In the genomic region with DNA sequence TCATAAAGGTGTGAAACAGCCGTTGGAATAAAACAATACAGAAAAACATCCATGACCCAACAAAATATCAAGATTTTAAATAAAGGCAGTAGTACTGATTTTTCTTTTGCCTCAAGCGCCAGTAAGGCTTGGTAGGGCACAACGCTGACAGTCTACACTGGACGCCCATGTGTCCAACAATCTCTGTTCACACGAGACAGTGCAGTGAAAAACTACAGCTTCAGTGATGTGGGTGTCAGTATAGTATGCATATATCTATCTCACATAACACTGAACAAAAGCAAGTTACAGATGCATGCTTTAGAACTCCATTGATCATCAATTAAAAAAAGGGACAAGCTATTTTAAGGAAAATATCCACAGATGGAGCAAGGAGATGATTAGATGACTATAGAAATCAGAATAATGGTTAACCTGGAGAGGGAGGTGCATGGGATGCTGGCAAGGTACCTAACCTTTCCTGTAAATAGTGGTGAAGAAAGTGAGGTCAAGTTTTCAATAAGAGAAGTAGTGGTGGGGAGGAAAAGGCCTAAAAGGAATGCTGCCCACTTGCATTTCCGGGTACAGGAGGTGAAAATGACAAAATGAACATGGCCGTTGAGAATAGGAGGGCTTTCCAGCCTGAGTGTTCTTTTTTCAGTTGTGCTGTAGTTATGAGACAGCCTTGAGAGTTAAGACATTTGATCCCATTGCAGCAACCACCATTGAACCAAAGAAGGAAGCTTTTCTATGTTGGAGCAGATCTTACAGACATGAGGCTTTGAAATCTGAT, we compare ENCODE assay signal across 2 cellular contexts.
TF ChIP-seq lines count a peak whose summit lies in the region.

No MANE protein-coding gene starts in this region.

TF ChIP-seq in GM23338, 12 proteins besides CTCF, POLR2A, EP300 and RAD21 (continues in another document):
- no peak for TF ChIP-seq JUNB (IDR thresholded peaks at IDR 0.05; ENCODE audit: unreplicated experiment)
- TF ChIP-seq, protein P1, sequence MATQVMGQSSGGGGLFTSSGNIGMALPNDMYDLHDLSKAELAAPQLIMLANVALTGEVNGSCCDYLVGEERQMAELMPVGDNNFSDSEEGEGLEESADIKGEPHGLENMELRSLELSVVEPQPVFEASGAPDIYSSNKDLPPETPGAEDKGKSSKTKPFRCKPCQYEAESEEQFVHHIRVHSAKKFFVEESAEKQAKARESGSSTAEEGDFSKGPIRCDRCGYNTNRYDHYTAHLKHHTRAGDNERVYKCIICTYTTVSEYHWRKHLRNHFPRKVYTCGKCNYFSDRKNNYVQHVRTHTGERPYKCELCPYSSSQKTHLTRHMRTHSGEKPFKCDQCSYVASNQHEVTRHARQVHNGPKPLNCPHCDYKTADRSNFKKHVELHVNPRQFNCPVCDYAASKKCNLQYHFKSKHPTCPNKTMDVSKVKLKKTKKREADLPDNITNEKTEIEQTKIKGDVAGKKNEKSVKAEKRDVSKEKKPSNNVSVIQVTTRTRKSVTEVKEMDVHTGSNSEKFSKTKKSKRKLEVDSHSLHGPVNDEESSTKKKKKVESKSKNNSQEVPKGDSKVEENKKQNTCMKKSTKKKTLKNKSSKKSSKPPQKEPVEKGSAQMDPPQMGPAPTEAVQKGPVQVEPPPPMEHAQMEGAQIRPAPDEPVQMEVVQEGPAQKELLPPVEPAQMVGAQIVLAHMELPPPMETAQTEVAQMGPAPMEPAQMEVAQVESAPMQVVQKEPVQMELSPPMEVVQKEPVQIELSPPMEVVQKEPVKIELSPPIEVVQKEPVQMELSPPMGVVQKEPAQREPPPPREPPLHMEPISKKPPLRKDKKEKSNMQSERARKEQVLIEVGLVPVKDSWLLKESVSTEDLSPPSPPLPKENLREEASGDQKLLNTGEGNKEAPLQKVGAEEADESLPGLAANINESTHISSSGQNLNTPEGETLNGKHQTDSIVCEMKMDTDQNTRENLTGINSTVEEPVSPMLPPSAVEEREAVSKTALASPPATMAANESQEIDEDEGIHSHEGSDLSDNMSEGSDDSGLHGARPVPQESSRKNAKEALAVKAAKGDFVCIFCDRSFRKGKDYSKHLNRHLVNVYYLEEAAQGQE (IDR thresholded peaks at IDR 0.05; ENCODE audit: unreplicated experiment) = no peak
- TF ChIP-seq, protein P2, sequence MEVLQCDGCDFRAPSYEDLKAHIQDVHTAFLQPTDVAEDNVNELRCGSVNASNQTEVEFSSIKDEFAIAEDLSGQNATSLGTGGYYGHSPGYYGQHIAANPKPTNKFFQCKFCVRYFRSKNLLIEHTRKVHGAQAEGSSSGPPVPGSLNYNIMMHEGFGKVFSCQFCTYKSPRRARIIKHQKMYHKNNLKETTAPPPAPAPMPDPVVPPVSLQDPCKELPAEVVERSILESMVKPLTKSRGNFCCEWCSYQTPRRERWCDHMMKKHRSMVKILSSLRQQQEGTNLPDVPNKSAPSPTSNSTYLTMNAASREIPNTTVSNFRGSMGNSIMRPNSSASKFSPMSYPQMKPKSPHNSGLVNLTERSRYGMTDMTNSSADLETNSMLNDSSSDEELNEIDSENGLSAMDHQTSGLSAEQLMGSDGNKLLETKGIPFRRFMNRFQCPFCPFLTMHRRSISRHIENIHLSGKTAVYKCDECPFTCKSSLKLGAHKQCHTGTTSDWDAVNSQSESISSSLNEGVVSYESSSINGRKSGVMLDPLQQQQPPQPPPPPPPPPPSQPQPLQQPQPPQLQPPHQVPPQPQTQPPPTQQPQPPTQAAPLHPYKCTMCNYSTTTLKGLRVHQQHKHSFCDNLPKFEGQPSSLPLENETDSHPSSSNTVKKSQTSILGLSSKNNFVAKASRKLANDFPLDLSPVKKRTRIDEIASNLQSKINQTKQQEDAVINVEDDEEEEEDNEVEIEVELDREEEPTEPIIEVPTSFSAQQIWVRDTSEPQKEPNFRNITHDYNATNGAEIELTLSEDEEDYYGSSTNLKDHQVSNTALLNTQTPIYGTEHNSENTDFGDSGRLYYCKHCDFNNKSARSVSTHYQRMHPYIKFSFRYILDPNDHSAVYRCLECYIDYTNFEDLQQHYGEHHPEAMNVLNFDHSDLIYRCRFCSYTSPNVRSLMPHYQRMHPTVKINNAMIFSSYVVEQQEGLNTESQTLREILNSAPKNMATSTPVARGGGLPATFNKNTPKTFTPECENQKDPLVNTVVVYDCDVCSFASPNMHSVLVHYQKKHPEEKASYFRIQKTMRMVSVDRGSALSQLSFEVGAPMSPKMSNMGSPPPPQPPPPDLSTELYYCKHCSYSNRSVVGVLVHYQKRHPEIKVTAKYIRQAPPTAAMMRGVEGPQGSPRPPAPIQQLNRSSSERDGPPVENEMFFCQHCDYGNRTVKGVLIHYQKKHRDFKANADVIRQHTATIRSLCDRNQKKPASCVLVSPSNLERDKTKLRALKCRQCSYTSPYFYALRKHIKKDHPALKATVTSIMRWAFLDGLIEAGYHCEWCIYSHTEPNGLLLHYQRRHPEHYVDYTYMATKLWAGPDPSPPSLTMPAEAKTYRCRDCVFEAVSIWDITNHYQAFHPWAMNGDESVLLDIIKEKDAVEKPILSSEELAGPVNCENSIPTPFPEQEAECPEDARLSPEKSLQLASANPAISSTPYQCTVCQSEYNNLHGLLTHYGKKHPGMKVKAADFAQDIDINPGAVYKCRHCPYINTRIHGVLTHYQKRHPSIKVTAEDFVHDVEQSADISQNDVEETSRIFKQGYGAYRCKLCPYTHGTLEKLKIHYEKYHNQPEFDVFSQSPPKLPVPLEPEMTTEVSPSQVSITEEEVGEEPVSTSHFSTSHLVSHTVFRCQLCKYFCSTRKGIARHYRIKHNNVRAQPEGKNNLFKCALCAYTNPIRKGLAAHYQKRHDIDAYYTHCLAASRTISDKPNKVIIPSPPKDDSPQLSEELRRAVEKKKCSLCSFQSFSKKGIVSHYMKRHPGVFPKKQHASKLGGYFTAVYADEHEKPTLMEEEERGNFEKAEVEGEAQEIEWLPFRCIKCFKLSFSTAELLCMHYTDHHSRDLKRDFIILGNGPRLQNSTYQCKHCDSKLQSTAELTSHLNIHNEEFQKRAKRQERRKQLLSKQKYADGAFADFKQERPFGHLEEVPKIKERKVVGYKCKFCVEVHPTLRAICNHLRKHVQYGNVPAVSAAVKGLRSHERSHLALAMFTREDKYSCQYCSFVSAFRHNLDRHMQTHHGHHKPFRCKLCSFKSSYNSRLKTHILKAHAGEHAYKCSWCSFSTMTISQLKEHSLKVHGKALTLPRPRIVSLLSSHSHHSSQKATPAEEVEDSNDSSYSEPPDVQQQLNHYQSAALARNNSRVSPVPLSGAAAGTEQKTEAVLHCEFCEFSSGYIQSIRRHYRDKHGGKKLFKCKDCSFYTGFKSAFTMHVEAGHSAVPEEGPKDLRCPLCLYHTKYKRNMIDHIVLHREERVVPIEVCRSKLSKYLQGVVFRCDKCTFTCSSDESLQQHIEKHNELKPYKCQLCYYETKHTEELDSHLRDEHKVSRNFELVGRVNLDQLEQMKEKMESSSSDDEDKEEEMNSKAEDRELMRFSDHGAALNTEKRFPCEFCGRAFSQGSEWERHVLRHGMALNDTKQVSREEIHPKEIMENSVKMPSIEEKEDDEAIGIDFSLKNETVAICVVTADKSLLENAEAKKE (CRISPR knock-in tag; IDR thresholded peaks at IDR 0.05) = no peak
- TF ChIP-seq POLR2AphosphoS5 (IDR thresholded peaks at IDR 0.05; ENCODE audit: low read depth) = no peak
- TF ChIP-seq ZNF114 (CRISPR knock-in tag; IDR thresholded peaks at IDR 0.05) = no peak
- no peak for TF ChIP-seq CREB1 (CRISPR knock-in tag; IDR thresholded peaks at IDR 0.05; ENCODE audit: low read depth)
- no peak for TF ChIP-seq STAT1 (IDR thresholded peaks at IDR 0.05; ENCODE audit: unreplicated experiment)
- no peak for TF ChIP-seq EZH2 (IDR thresholded peaks at IDR 0.05; ENCODE audit: low read depth, unreplicated experiment)
- TF ChIP-seq ZNF331 (CRISPR knock-in tag; IDR thresholded peaks at IDR 0.05; ENCODE audit: low read depth) = no peak
- no peak for TF ChIP-seq NANOG (IDR thresholded peaks at IDR 0.05; ENCODE audit: borderline replicate concordance)

TF ChIP-seq in H1, 55 proteins besides CTCF, POLR2A, EP300 and RAD21:
- TF ChIP-seq RFX5 (IDR thresholded peaks at IDR 0.05; ENCODE audit: borderline replicate concordance, low read depth, low read length) (no peak), KDM5A (IDR thresholded peaks at IDR 0.05; ENCODE audit: low read length) (no peak), POLR2AphosphoS5 (IDR thresholded peaks at IDR 0.05; ENCODE audit: low read depth, low read length) (peak; percentile 66), CEBPB (IDR thresholded peaks at IDR 0.05; ENCODE audit: low read depth, low read length) (no peak)
- TF ChIP-seq, protein P3, sequence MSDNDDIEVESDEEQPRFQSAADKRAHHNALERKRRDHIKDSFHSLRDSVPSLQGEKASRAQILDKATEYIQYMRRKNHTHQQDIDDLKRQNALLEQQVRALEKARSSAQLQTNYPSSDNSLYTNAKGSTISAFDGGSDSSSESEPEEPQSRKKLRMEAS (IDR thresholded peaks at IDR 0.05) = no peak
- TF ChIP-seq, protein P4, sequence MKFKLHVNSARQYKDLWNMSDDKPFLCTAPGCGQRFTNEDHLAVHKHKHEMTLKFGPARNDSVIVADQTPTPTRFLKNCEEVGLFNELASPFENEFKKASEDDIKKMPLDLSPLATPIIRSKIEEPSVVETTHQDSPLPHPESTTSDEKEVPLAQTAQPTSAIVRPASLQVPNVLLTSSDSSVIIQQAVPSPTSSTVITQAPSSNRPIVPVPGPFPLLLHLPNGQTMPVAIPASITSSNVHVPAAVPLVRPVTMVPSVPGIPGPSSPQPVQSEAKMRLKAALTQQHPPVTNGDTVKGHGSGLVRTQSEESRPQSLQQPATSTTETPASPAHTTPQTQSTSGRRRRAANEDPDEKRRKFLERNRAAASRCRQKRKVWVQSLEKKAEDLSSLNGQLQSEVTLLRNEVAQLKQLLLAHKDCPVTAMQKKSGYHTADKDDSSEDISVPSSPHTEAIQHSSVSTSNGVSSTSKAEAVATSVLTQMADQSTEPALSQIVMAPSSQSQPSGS (IDR thresholded peaks at IDR 0.05; ENCODE audit: low read length) = no peak
